1 cellular context compared by ENCODE assay signal in the genomic region with DNA sequence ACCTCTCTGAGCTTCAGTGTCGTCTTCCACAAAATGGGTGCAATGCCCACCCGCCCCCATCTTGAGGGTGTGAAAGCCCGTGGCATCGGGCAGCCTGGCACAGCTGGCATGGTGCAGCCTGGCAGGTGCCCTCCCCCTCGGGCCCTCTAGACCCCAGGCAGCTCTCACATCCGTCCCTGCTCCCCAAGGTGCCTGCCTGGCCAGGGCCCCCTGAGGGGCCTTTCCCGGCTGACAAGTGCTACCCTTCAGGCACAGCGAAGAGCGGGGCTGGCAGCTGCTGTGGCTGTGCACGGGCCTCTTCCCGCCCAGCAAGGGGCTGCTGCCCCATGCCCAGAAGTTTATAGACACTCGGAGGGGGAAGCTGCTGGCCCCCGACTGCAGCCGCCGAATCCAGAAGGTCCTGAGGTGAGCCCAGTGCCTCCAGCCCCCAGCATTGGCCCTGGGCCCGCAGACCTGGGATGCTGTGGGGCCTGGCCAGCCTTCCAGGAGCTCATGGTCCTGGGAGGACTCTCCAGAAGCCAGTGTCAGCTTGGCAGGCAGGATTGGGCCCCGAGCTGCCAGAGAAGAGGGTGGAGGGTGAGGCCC.
TF ChIP-seq lines count a peak whose summit lies in the region.

No MANE protein-coding gene starts in this region.

TF ChIP-seq in IMR-90, 13 proteins besides CTCF, POLR2A, EP300 and RAD21:
- TF ChIP-seq SMC3 (IDR thresholded peaks at IDR 0.05; ENCODE audit: low read depth, low read length) (no peak), MAZ (IDR thresholded peaks at IDR 0.05; ENCODE audit: borderline replicate concordance, low read depth, low read length) (no peak), MAFK (IDR thresholded peaks at IDR 0.05; ENCODE audit: low read depth, low read length) (no peak), RFX5 (IDR thresholded peaks at IDR 0.05; ENCODE audit: low read depth, low read length) (no peak), BHLHE40 (IDR thresholded peaks at IDR 0.05; ENCODE audit: low read depth, low read length) (no peak), MXI1 (IDR thresholded peaks at IDR 0.05; ENCODE audit: borderline replicate concordance, low read depth, low read length) (no peak), RCOR1 (IDR thresholded peaks at IDR 0.05; ENCODE audit: insufficient replicate concordance, low read length) (no peak), NFE2L2 (IDR thresholded peaks at IDR 0.05; ENCODE audit: low read depth, low read length) (no peak), CHD1 (IDR thresholded peaks at IDR 0.05; ENCODE audit: low read depth, low read length) (no peak), FOS (IDR thresholded peaks at IDR 0.05; ENCODE audit: low read depth, low read length) (no peak), CEBPB (IDR thresholded peaks at IDR 0.05; ENCODE audit: low read depth, low read length) (no peak)
- TF ChIP-seq, protein P1, sequence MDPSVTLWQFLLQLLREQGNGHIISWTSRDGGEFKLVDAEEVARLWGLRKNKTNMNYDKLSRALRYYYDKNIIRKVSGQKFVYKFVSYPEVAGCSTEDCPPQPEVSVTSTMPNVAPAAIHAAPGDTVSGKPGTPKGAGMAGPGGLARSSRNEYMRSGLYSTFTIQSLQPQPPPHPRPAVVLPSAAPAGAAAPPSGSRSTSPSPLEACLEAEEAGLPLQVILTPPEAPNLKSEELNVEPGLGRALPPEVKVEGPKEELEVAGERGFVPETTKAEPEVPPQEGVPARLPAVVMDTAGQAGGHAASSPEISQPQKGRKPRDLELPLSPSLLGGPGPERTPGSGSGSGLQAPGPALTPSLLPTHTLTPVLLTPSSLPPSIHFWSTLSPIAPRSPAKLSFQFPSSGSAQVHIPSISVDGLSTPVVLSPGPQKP (IDR thresholded peaks at IDR 0.05; ENCODE audit: borderline replicate concordance, low read depth, low read length), result no peak
- TF ChIP-seq, protein P2, sequence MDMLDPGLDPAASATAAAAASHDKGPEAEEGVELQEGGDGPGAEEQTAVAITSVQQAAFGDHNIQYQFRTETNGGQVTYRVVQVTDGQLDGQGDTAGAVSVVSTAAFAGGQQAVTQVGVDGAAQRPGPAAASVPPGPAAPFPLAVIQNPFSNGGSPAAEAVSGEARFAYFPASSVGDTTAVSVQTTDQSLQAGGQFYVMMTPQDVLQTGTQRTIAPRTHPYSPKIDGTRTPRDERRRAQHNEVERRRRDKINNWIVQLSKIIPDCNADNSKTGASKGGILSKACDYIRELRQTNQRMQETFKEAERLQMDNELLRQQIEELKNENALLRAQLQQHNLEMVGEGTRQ (IDR thresholded peaks at IDR 0.05; ENCODE audit: low read depth, low read length), result no peak
